In genomic region chr18:55228191-55228590, GRCh38 we compare ENCODE assay signal across 17 cellular contexts.
DNase-seq lines count a peak whose midpoint lies in the region; ATAC-seq and TF ChIP-seq lines count a peak whose summit lies in the region.
"Had no signal": no experiment of that assay in that cellular context is flagged by ENCODE, and none has a peak within 500 bp of the region (broad histone marks: within the 10 kb centered on the region; RNA-seq: fewer than 3 reads in every experiment).

No MANE protein-coding gene starts in this region.

- H3K36me3 ChIP-seq in heart left ventricle (peaks cover 0 to 99% (median 82%) of the 10 kb centered on the region in 9 donors), mesodermal cell (ENCODE audit: control insufficient read depth, insufficient read depth, low read length) (peaks cover 77% of the 10 kb centered on the region), upper lobe of left lung (peaks cover 0 to 57% (median under 1%) of the 10 kb centered on the region in 4 donors)

- TF ChIP-seq CTCF in heart left ventricle (IDR thresholded peaks at IDR 0.05) (peak in 2 of 12 donors; percentile 6 to 13), upper lobe of left lung (IDR thresholded peaks at IDR 0.05) (no peak)

- H3K9me3 ChIP-seq in heart left ventricle (no peaks in the 10 kb centered on the region), mesodermal cell (ENCODE audit: control insufficient read depth, low read length) (no peaks in the 10 kb centered on the region), upper lobe of left lung (no peaks in the 10 kb centered on the region)

- intact Hi-C loops in heart left ventricle (cut with DNase I) = loop anchor here in 2 of 10 donors (10.0 kb wide), 2 partner anchors 113 to 133 kb away; no protein-coding TSS in a partner anchor
- intact Hi-C loops in left cardiac atrium (cut with DNase I) = no loop called here

- DNase-seq in heart left ventricle (no peak), left cardiac atrium (no peak), upper lobe of left lung (no peak)
- no peak for DNase-seq in activated naive CD4-positive, alpha-beta T cell (lab: John Stamatoyannopoulos, UW)
- DNase-seq in effector CD4-positive, alpha-beta T cell = no peak
- DNase-seq: activated CD8-positive, alpha-beta memory T cell treated with anti-CD3 and anti-CD28 coated beads, Interleukin-2, amount 10 ng/mL, durations not matched to agents 7 days and 5 days; islet precursor cell; natural killer cell; NCI-H1105 treated with DMSO at 0.1 percent for 48 hours; NCI-H69; SHP77 had no signal

- peak in 3 of 4 donors; percentile 46 to 65 (median 49) for ATAC-seq in heart left ventricle
- no peak for ATAC-seq in left cardiac atrium
- ATAC-seq in upper lobe of left lung (ENCODE audit: low FRiP score in 2 of 2) = no peak
- no peak for ATAC-seq in HG03139 (IDR thresholded peaks at IDR 0.05; ENCODE audit: unreplicated experiment)
- ATAC-seq: activated CD8-positive, alpha-beta memory T cell treated with anti-CD3 and anti-CD28 coated beads, Interleukin-2, amount 10 ng/mL, durations not matched to agents 7 days and 5 days; activated naive CD4-positive, alpha-beta T cell treated with anti-CD3 and anti-CD28 coated beads, Interleukin-2, amount 50 U/mL, for 72 hours; HCT116; natural killer cell had no signal

- H3K27me3 ChIP-seq in heart left ventricle (no peaks in the 10 kb centered on the region), upper lobe of left lung (no peaks in the 10 kb centered on the region)

- TF ChIP-seq POLR2A in heart left ventricle (IDR thresholded peaks at IDR 0.05) (no peak), upper lobe of left lung (IDR thresholded peaks at IDR 0.05) (no peak)

- H3K4me3 ChIP-seq in heart left ventricle (no peak overlapping the region), mesodermal cell (ENCODE audit: extremely low read depth, insufficient read depth, low read length, poor library complexity, severe bottlenecking) (no peak overlapping the region), upper lobe of left lung (no peak overlapping the region)
- H3K4me3 ChIP-seq: smooth muscle cell had no signal

- peak overlapping the region in 9 of 12 donors; percentile 9 to 67 (median 25) for H3K27ac ChIP-seq in heart left ventricle
- peak overlapping the region; percentile 25 for H3K27ac ChIP-seq in angular gyrus (ENCODE audit: low read depth, low read length)
- H3K27ac ChIP-seq in mesodermal cell (ENCODE audit: low read depth, low read length, severe bottlenecking) = peak overlapping the region; percentile 52
- peak overlapping the region in 3 of 4 donors; percentile 25 to 56 (median 48) for H3K27ac ChIP-seq in upper lobe of left lung

- 39 to 54% (median 48%) methylated on average over 6 of the region's 6 CpGs for WGBS in heart left ventricle, 4 donors
- WGBS in mesodermal cell (ENCODE audit: insufficient coverage in 2 of 2), 2 experiments = 89% methylated on average over 4 of the region's 6 CpGs; no CpG with 5 or more reads in 1 of the 2 experiments
- 58 to 59% methylated on average over 6 of the region's 6 CpGs for WGBS in upper lobe of left lung, 2 donors

- H3K4me1 ChIP-seq in heart left ventricle (peaks cover 0 to 24% (median 8%) of the 10 kb centered on the region in 12 donors), mesodermal cell (ENCODE audit: control insufficient read depth, insufficient read depth, low read length, poor library complexity, severe bottlenecking) (no peaks in the 10 kb centered on the region), upper lobe of left lung (peaks cover 0 to 5% (median 0%) of the 10 kb centered on the region in 4 donors)

- TF ChIP-seq EP300 in upper lobe of left lung (IDR thresholded peaks at IDR 0.05) = no peak

Comparison
In these comparisons a context has a peak if more than half of its experiments do, and no peak if none do; other contexts are left out.
1. ATAC-seq: peak in heart left ventricle (3 of 4); none in left cardiac atrium (0 of 2), upper lobe of left lung (0 of 2) and HG03139 (single experiment).
2. Peak in every context shown above with its lines, with median percentiles within 50 percentile points of each other: H3K27ac ChIP-seq.